20 cellular contexts compared by ENCODE assay signal in genomic region chr17:51052235-51052634, GRCh38.
DNase-seq lines count a peak whose midpoint lies in the region; ATAC-seq and TF ChIP-seq lines count a peak whose summit lies in the region.
"Had no signal": no experiment of that assay in that cellular context is flagged by ENCODE, and none has a peak within 500 bp of the region (broad histone marks: within the 10 kb centered on the region; RNA-seq: fewer than 3 reads in every experiment).

No MANE protein-coding gene starts in this region.

- BruUV-seq in OCI-LY7 (replicated peaks; lab: Mats Ljungman, UMichigan): no TSS peak

- peaks cover 33% of the 10 kb centered on the region for H3F3A ChIP-seq in SK-N-SH (replicated peaks; ENCODE audit: insufficient read depth)

- TF ChIP-seq RAD21 in SK-N-SH (IDR thresholded peaks at IDR 0.05; ENCODE audit: low read length): no peak

- intact Hi-C loops in OCI-LY7 (cut with micrococcal nuclease; ENCODE audit: unreplicated experiment): no loop called here

- H3K4me1 ChIP-seq in HAP-1: peaks cover 52% of the 10 kb centered on the region
- peaks cover 41% of the 10 kb centered on the region for H3K4me1 ChIP-seq in OCI-LY7 (ENCODE audit: insufficient read depth, low read length, poor library complexity, severe bottlenecking)
- H3K4me1 ChIP-seq in SK-N-SH (ENCODE audit: control insufficient read depth in 1 of 2, insufficient read depth in 2 of 2, low read depth in 1 of 2, low read length in 1 of 2): peaks cover 14 to 19% of the 10 kb centered on the region in 2 experiments

- 0 out of 2 replicates have a peak overlapping the region, but pooled peaks have one; percentile 11 for H3K4me2 ChIP-seq in OCI-LY7 (ENCODE audit: low read length)
- no peak overlapping the region for H3K4me2 ChIP-seq in SK-N-SH

- H3K9ac ChIP-seq in SK-N-SH: no peak overlapping the region

- peaks cover 62% of the 10 kb centered on the region; the same call in 1 of the 2 replicates for H3K79me2 ChIP-seq in OCI-LY7 (ENCODE audit: insufficient read depth, low read depth, low read length)
- H3K79me2 ChIP-seq in SK-N-SH (ENCODE audit: insufficient read depth): peaks cover 84% of the 10 kb centered on the region

- in situ Hi-C loops in HAP-1 (cut with MboI; ENCODE audit: low sequenced_read_pairs): no loop called here

- H3K27ac Mint-ChIP-seq in activated CD8-positive, alpha-beta T cell treated with anti-CD3 and anti-CD28 coated beads, Interleukin-2, amount 10 ng/mL, durations not matched to agents 7 days and 5 days: no peak overlapping the region

- H3K9me3 ChIP-seq in HAP-1 (no peaks in the 10 kb centered on the region), OCI-LY7 (ENCODE audit: low read length) (no peaks in the 10 kb centered on the region), SK-N-SH (no peaks in the 10 kb centered on the region)
- H3K9me3 ChIP-seq: Peyer's patch had no signal

- H3K36me3 Mint-ChIP-seq in activated CD8-positive, alpha-beta T cell treated with anti-CD3 and anti-CD28 coated beads, Interleukin-2, amount 10 ng/mL, durations not matched to agents 7 days and 5 days (ENCODE audit: low read depth): no peaks in the 10 kb centered on the region

- POLR2A ChIA-PET in OCI-LY7 (lab: Charles Lee): interaction anchor here (0.6 to 1.8 kb wide), 3 partner anchors 9 to 21 kb away, joined by 4 to 7 read pairs (median 5); no protein-coding TSS in a partner anchor
- POLR2A ChIA-PET in SK-N-SH (lab: Yijun Ruan, JAX): interaction anchor here (1.9 kb wide), 1 partner anchor 186 kb away, joined by 11 read pairs; the partner anchor contains the start of gene TOB1
- POLR2A ChIA-PET in activated CD8-positive, alpha-beta T cell treated with anti-CD3 and anti-CD28 coated beads, Interleukin-2, amount 10 ng/mL, durations not matched to agents 7 days and 5 days (lab: Charles Lee): no interaction called here

- DNase-seq in HAP-1 (ENCODE audit: low spot score in 2 of 2) (peak; percentile 60 to 74), OCI-LY7 (ENCODE audit: low spot score) (no peak), SK-N-SH (peak; percentile 56), foreskin melanocyte (peak; percentile 75), T-helper 9 cell (no peak), GM10266 (ENCODE audit: extremely low spot score) (no peak)
- DNase-seq in activated CD8-positive, alpha-beta T cell treated with anti-CD3 and anti-CD28 coated beads, Interleukin-2, amount 10 ng/mL, durations not matched to agents 7 days and 5 days: no peak
- DNase-seq: GOT3, KG1, MM.1S, NCI-H1048, NCI-H1417, NCI-H1694, NCI-H2029 treated with DMSO at 0.1 percent for 48 hours, NCI-H446 treated with DMSO at 0.1 percent for 48 hours, NCI-H526, Peyer's patch, SIG-M5 had no signal

- H3K27me3 Mint-ChIP-seq in activated CD8-positive, alpha-beta T cell treated with anti-CD3 and anti-CD28 coated beads, Interleukin-2, amount 10 ng/mL, durations not matched to agents 7 days and 5 days (ENCODE audit: low read depth): no peaks in the 10 kb centered on the region

- ATAC-seq in HG02678 (IDR thresholded peaks at IDR 0.05; ENCODE audit: unreplicated experiment): no peak
- no peak for ATAC-seq in activated CD8-positive, alpha-beta T cell treated with anti-CD3 and anti-CD28 coated beads, Interleukin-2, amount 10 ng/mL, durations not matched to agents 7 days and 5 days
- ATAC-seq: GM12878 had no signal

- H3K27ac ChIP-seq in OCI-LY7 (ENCODE audit: low read depth, low read length, poor library complexity, severe bottlenecking) (no peak overlapping the region), SK-N-SH (ENCODE audit: low read depth in 2 of 2, low read length in 1 of 2) (peak overlapping the region in 1 of 2 experiments; percentile 53; a peak in 2 of 4 replicates)
- H3K27ac ChIP-seq: Peyer's patch had no signal

- H3K27me3 ChIP-seq in HAP-1 (ENCODE audit: low read depth) (no peaks in the 10 kb centered on the region), SK-N-SH (ENCODE audit: insufficient read depth) (no peaks in the 10 kb centered on the region)
- H3K27me3 ChIP-seq: Peyer's patch had no signal

- 87% methylated on average over 3 of the region's 3 CpGs for WGBS in SK-N-SH (ENCODE audit: low lambda C conversion rate)

- H3K4me3 ChIP-seq in HAP-1 (no peak overlapping the region), OCI-LY7 (ENCODE audit: low read depth, low read length, poor library complexity, severe bottlenecking) (no peak overlapping the region), SK-N-SH (ENCODE audit: low read depth in 2 of 2, low read length in 1 of 2) (no peak overlapping the region)
- H3K4me3 ChIP-seq: GM12878, Peyer's patch had no signal

- H3K9me2 ChIP-seq in OCI-LY7 (ENCODE audit: insufficient read depth, low read length) (no peaks in the 10 kb centered on the region), SK-N-SH (no peaks in the 10 kb centered on the region)

- H2AFZ ChIP-seq in OCI-LY7 (ENCODE audit: low read length) (no peak overlapping the region), SK-N-SH (ENCODE audit: low read depth) (no peak overlapping the region)

- H3K9me3 Mint-ChIP-seq in activated CD8-positive, alpha-beta T cell treated with anti-CD3 and anti-CD28 coated beads, Interleukin-2, amount 10 ng/mL, durations not matched to agents 7 days and 5 days (ENCODE audit: insufficient read depth): no peaks in the 10 kb centered on the region

- CTCF ChIA-PET in OCI-LY7 (lab: Charles Lee; ENCODE audit: unreplicated experiment) (interaction anchor here (1.0 kb wide), 1 partner anchor 52 kb away, joined by 3 read pairs; no protein-coding TSS in a partner anchor), SK-N-SH (lab: Yijun Ruan, JAX) (interaction anchor here (0.6 to 13.4 kb wide), 9 partner anchors 11 to 501 kb away, joined by 3 to 247 read pairs (median 4); partner anchors contain the start of gene NME1)
- CTCF ChIA-PET in activated CD8-positive, alpha-beta T cell treated with anti-CD3 and anti-CD28 coated beads, Interleukin-2, amount 10 ng/mL, durations not matched to agents 7 days and 5 days (lab: Charles Lee): interaction anchor here (1.0 to 1.4 kb wide), 3 partner anchors 22 to 101 kb away, joined by 3 to 8 read pairs (median 4); partner anchors contain the start of gene NME1

- TF ChIP-seq CTCF in OCI-LY7 (conservative IDR thresholded peaks at IDR 0.05; ENCODE audit: low read length): no peak
- TF ChIP-seq CTCF in SK-N-SH (IDR thresholded peaks at IDR 0.05): no peak
- no peak for TF ChIP-seq CTCF in GM10266 (IDR thresholded peaks at IDR 0.05; ENCODE audit: control insufficient read depth, insufficient read depth, low read depth, missing control alignments)

- peaks cover 6% of the 10 kb centered on the region for H3K4me1 Mint-ChIP-seq in activated CD8-positive, alpha-beta T cell treated with anti-CD3 and anti-CD28 coated beads, Interleukin-2, amount 10 ng/mL, durations not matched to agents 7 days and 5 days (ENCODE audit: low read depth)

- H3K36me3 ChIP-seq in HAP-1 (replicated peaks) (no peaks in the 10 kb centered on the region), OCI-LY7 (ENCODE audit: insufficient read depth, low read length) (peaks cover 14% of the 10 kb centered on the region), SK-N-SH (replicated peaks in 1 of 2; ENCODE audit: control insufficient read depth in 1 of 2, insufficient read depth in 2 of 2, low read length in 1 of 2) (peaks cover 0 to 8% of the 10 kb centered on the region in 2 experiments)
- H3K36me3 ChIP-seq: Peyer's patch had no signal

- peaks cover 8% of the 10 kb centered on the region for H4K20me1 ChIP-seq in OCI-LY7 (ENCODE audit: insufficient read depth, low read length)
- no peaks in the 10 kb centered on the region for H4K20me1 ChIP-seq in SK-N-SH (ENCODE audit: insufficient read depth)

- H3K4me3 Mint-ChIP-seq in activated CD8-positive, alpha-beta T cell treated with anti-CD3 and anti-CD28 coated beads, Interleukin-2, amount 10 ng/mL, durations not matched to agents 7 days and 5 days: no peak overlapping the region

- 0 out of 4 replicates have a peak, but pooled peaks of 1 of the 2 experiments have one; percentile 28 for TF ChIP-seq EP300 in SK-N-SH (IDR thresholded peaks at IDR 0.05; ENCODE audit: borderline replicate concordance in 1 of 2, low read depth in 1 of 2, low read length in 1 of 2)

TF ChIP-seq in SK-N-SH, 30 proteins besides CTCF, POLR2A, EP300 and RAD21:
- TF ChIP-seq JUND (IDR thresholded peaks at IDR 0.05): no peak
- no peak for TF ChIP-seq USF1 (IDR thresholded peaks at IDR 0.05; ENCODE audit: borderline replicate concordance, low read depth)
- TF ChIP-seq TEAD4 (IDR thresholded peaks at IDR 0.05; ENCODE audit: borderline replicate concordance, insufficient read depth): no peak
- no peak for TF ChIP-seq PBX3 (IDR thresholded peaks at IDR 0.05)
- peak; percentile 8 for TF ChIP-seq CHD2 (IDR thresholded peaks at IDR 0.05; ENCODE audit: low read length, partially characterized antibody)
- TF ChIP-seq RCOR1 (IDR thresholded peaks at IDR 0.05; ENCODE audit: low read length): peak; percentile 61; the same call in 1 of the 2 replicates
- TF ChIP-seq RXRA (IDR thresholded peaks at IDR 0.05; ENCODE audit: borderline replicate concordance, low read depth): no peak

Comparison
In these comparisons a context has a peak if more than half of its experiments do, and no peak if none do; other contexts are left out.
1. DNase-seq: peak in HAP-1 (2 of 2), SK-N-SH (single experiment) and foreskin melanocyte (single experiment); none in OCI-LY7 (single experiment), T-helper 9 cell (single experiment), activated CD8-positive, alpha-beta T cell treated with anti-CD3 and anti-CD28 coated beads, Interleukin-2, amount 10 ng/mL, durations not matched to agents 7 days and 5 days (single experiment) and GM10266 (single experiment).